In the genomic region with DNA sequence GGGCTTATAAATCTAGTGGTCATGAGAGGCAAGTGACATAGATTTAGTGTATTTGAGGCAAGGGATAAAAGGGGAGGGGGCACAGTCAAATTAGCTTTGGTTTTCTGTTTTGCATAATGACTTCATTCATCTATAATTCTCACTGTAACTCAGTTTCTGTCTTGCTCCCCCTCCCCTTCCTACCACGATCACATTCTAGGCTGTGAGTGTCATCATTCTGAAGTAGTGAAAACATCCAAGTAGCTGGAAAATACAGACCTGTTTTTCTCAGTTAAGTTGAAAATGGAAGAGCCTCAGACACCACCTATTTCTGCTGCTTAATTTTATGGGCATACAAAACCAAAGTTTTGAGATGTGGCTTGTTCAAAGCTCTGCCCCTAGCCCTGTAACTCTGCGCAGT, we compare ENCODE assay signal across 20 cellular contexts. TPM values are rescaled to one million over a fixed set of nuclear protein-coding genes. Genes with fewer than 3 reads are reported as not detected.
DNase-seq lines count a peak whose midpoint lies in the region; ATAC-seq and TF ChIP-seq lines count a peak whose summit lies in the region.
"Had no signal": no experiment of that assay in that cellular context is flagged by ENCODE, and none has a peak within 500 bp of the region (broad histone marks: within the 10 kb centered on the region; RNA-seq: fewer than 3 reads in every experiment).

No MANE protein-coding gene starts in this region.

- no peak overlapping the region for H3K9ac ChIP-seq in adipocyte (ENCODE audit: low read length)

- no peaks in the 10 kb centered on the region for H3K9me3 ChIP-seq in adipocyte (ENCODE audit: control insufficient read depth, low read length)
- H3K9me3 ChIP-seq: BE2C, esophagus squamous epithelium, uterus had no signal

- no peaks in the 10 kb centered on the region for H3K27me3 Mint-ChIP-seq in mesothelial cell of epicardium (ENCODE audit: low read depth)
- H3K27me3 Mint-ChIP-seq: brain had no signal

- TF ChIP-seq CTCF in mesothelial cell of epicardium (IDR thresholded peaks at IDR 0.05; ENCODE audit: unreplicated experiment): no peak

- H3K4me3 ChIP-seq in adipocyte (ENCODE audit: low read length): no peak overlapping the region
- H3K4me3 ChIP-seq: dorsolateral prefrontal cortex, esophagus squamous epithelium, skin epidermis, uterus had no signal

- H3K4me3 Mint-ChIP-seq in mesothelial cell of epicardium: no peak overlapping the region
- H3K4me3 Mint-ChIP-seq: brain had no signal

- ATAC-seq in GM18517 (IDR thresholded peaks at IDR 0.05; ENCODE audit: unreplicated experiment): no peak
- ATAC-seq in GM18858 (IDR thresholded peaks at IDR 0.05; ENCODE audit: unreplicated experiment): no peak
- no peak for ATAC-seq in GM19467 (IDR thresholded peaks at IDR 0.05; ENCODE audit: unreplicated experiment)
- ATAC-seq: stimulated activated naive CD8-positive, alpha-beta T cell treated with anti-CD3 and anti-CD28 coated beads, Interleukin-15, Interleukin-2, amounts not matched to agents 100 U/mL and 50 U/mL, for 24 hours had no signal

- peak; percentile 32 for DNase-seq in AG20443 (ENCODE audit: low spot score)
- DNase-seq in EH (ENCODE audit: low read depth): peak; percentile 56
- DNase-seq in adipocyte (ENCODE audit: low read depth): peak; percentile 22
- no peak for DNase-seq in mesothelial cell of epicardium (ENCODE audit: low spot score in 2 of 2, unreplicated experiment in 2 of 2)
- DNase-seq in NCI-H345 treated with DMSO at 0.1 percent for 48 hours (lab: John Stamatoyannopoulos, UW; ENCODE audit: unreplicated experiment): no peak
- DNase-seq: activated CD4-positive, alpha-beta T cell treated with anti-CD3 and anti-CD28 coated beads, Interleukin-2, amount 50 U/mL, for 48 hours; activated effector memory CD4-positive, alpha-beta T cell treated with Interleukin-2 at 50 U/mL for 16 hours; BE2C; DMS79; dorsolateral prefrontal cortex; esophagus squamous epithelium; NCI-H1930; NCI-H510A treated with DMSO at 0.1 percent for 48 hours; stimulated activated naive CD8-positive, alpha-beta T cell treated with anti-CD3 and anti-CD28 coated beads, Interleukin-15, Interleukin-2, amounts not matched to agents 100 U/mL and 50 U/mL, for 24 hours; uterus had no signal

- H3K4me1 Mint-ChIP-seq in mesothelial cell of epicardium: peaks cover 28% of the 10 kb centered on the region

- H3K36me3 Mint-ChIP-seq in mesothelial cell of epicardium: no peaks in the 10 kb centered on the region
- H3K36me3 Mint-ChIP-seq: brain had no signal

- H3K27me3 ChIP-seq in adipocyte (replicated peaks; ENCODE audit: control insufficient read depth, insufficient read depth, low read length): no peaks in the 10 kb centered on the region
- H3K27me3 ChIP-seq: BE2C, dorsolateral prefrontal cortex, esophagus squamous epithelium, uterus had no signal

- H3K36me3 ChIP-seq in adipocyte (ENCODE audit: control insufficient read depth, insufficient read depth, low read length, severe bottlenecking): no peaks in the 10 kb centered on the region
- H3K36me3 ChIP-seq: BE2C, esophagus squamous epithelium, uterus had no signal

- H3K9me3 Mint-ChIP-seq in mesothelial cell of epicardium: peaks cover 5% of the 10 kb centered on the region

- peaks cover 20% of the 10 kb centered on the region for H3K4me1 ChIP-seq in adipocyte (ENCODE audit: control insufficient read depth, insufficient read depth, low read length)

- peak overlapping the region; percentile 77 for H3K27ac Mint-ChIP-seq in mesothelial cell of epicardium
- H3K27ac Mint-ChIP-seq: brain had no signal

RNA-seq across cellular contexts. Expression of gene MGAT5, which starts 18.1 kb away (rescaled TPM):
- total RNA-seq in mesothelial cell of epicardium: 38.2 to 42.9 TPM (median 41.1 TPM) in 3 replicates

Comparison
In these comparisons a context has a peak if more than half of its experiments do, and no peak if none do; other contexts are left out.
1. DNase-seq: peak in AG20443 (single experiment), EH (single experiment) and adipocyte (single experiment); none in mesothelial cell of epicardium (0 of 2) and NCI-H345 treated with DMSO at 0.1 percent for 48 hours (single experiment).